2 cellular contexts compared by ENCODE assay signal in genomic region chr1:6395781-6396244, GRCh38.
A peak's percentile ranks its signal among the peaks of the same experiment; 100 is the strongest.
TF ChIP-seq lines count a peak whose summit lies in the region.

No MANE protein-coding gene starts in this region.

TF ChIP-seq in HEK293, 187 proteins besides CTCF, POLR2A, EP300 and RAD21:
- peak; percentile 52 for TF ChIP-seq ZBTB8A (tag by site-specific recombination; IDR thresholded peaks at IDR 0.05)

TF ChIP-seq in K562, 482 proteins besides CTCF, POLR2A, EP300 and RAD21:
- TF ChIP-seq ZBTB33 (CRISPR knock-in tag; IDR thresholded peaks at IDR 0.05): 0 out of 2 replicates have a peak, but pooled peaks have one; percentile 60
